ENCODE assay signal across 12 cellular contexts in the genomic region with DNA sequence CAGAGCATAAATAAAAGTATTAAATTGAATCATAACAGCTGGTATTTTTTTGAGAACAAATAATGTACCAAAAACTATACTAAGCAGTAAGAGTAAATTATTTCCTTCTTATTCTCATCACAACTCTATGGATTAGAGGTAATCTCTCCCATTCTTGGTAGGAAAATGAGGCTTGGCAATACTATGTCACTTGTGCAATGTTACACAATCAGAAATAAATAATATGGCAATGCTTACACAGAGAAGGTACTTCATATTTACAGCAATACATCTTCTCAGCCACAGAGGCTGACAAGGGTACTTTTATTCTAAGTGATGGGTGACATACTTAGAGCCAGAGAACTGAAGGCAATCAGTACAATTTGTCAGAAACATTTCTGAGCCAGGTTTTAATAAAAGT.
"Had no signal": no experiment of that assay in that cellular context is flagged by ENCODE, and none has a peak within 500 bp of the region (broad histone marks: within the 10 kb centered on the region; RNA-seq: fewer than 3 reads in every experiment).

No MANE protein-coding gene starts in this region.

- H3K4me3 Mint-ChIP-seq: neural progenitor cell; stimulated activated naive CD8-positive, alpha-beta T cell treated with anti-CD3 and anti-CD28 coated beads, Interleukin-15, amount 100 ng/mL, for 72 hours; T-helper 1 cell treated with Interleukin-12 subunit alpha and Interleukin-12 subunit beta and Interleukin-4 antibody, amounts not matched to agents 30 μg/mL and 1 μg/mL, for 36 hours had no signal

- H3K4me3 ChIP-seq: esophagus muscularis mucosa, neural progenitor cell, ovary had no signal

- H3K27ac Mint-ChIP-seq: activated naive CD4-positive, alpha-beta T cell treated with anti-CD3 and anti-CD28 coated beads, Interleukin-2, amount 50 U/mL, for 72 hours; neural progenitor cell; stimulated activated naive CD8-positive, alpha-beta T cell treated with anti-CD3 and anti-CD28 coated beads, Interleukin-15, amount 100 ng/mL, for 72 hours; T-helper 1 cell treated with Interleukin-12 subunit alpha and Interleukin-12 subunit beta and Interleukin-4 antibody, amounts not matched to agents 30 μg/mL and 1 μg/mL, for 36 hours had no signal

- H3K4me1 Mint-ChIP-seq: stimulated activated naive CD8-positive, alpha-beta T cell treated with anti-CD3 and anti-CD28 coated beads, Interleukin-15, amount 100 ng/mL, for 72 hours had no signal

- H3K27me3 ChIP-seq: esophagus muscularis mucosa, neural progenitor cell, ovary had no signal

- H3K9me3 ChIP-seq: esophagus muscularis mucosa, ovary had no signal

- DNase-seq: activated CD4-positive, alpha-beta T cell treated with anti-CD3 and anti-CD28 coated beads for 48 hours; amniotic stem cell; foreskin melanocyte; kidney; midbrain; ovary; stimulated activated CD4-positive, alpha-beta T cell treated with anti-CD3 and anti-CD28 coated beads, Interleukin-4, amount 100 ng/mL, for 4 hours; stimulated activated naive CD8-positive, alpha-beta T cell treated with anti-CD3 and anti-CD28 coated beads, Interleukin-15, amount 100 ng/mL, for 72 hours had no signal

- H3K9me3 Mint-ChIP-seq: activated naive CD4-positive, alpha-beta T cell treated with anti-CD3 and anti-CD28 coated beads, Interleukin-2, amount 50 U/mL, for 72 hours; neural progenitor cell; stimulated activated naive CD8-positive, alpha-beta T cell treated with anti-CD3 and anti-CD28 coated beads, Interleukin-15, amount 100 ng/mL, for 72 hours; T-helper 1 cell treated with Interleukin-12 subunit alpha and Interleukin-12 subunit beta and Interleukin-4 antibody, amounts not matched to agents 30 μg/mL and 1 μg/mL, for 36 hours had no signal

- H3K36me3 Mint-ChIP-seq: activated naive CD4-positive, alpha-beta T cell treated with anti-CD3 and anti-CD28 coated beads, Interleukin-2, amount 50 U/mL, for 72 hours had no signal

- ATAC-seq: activated naive CD4-positive, alpha-beta T cell treated with anti-CD3 and anti-CD28 coated beads, Interleukin-2, amount 50 U/mL, for 72 hours; stimulated activated naive CD8-positive, alpha-beta T cell treated with anti-CD3 and anti-CD28 coated beads, Interleukin-15, amount 100 ng/mL, for 72 hours had no signal

- H3K4me2 ChIP-seq: neural progenitor cell had no signal

- H3K9ac ChIP-seq: neural progenitor cell had no signal

- H3K36me3 ChIP-seq: ovary had no signal

- H3K4me1 ChIP-seq: neural progenitor cell had no signal

- H3K27me3 Mint-ChIP-seq: stimulated activated naive CD8-positive, alpha-beta T cell treated with anti-CD3 and anti-CD28 coated beads, Interleukin-15, amount 100 ng/mL, for 72 hours had no signal

- H3K27ac ChIP-seq: neural progenitor cell, ovary had no signal

- H2AFZ ChIP-seq: neural progenitor cell had no signal
